In the genomic region with DNA sequence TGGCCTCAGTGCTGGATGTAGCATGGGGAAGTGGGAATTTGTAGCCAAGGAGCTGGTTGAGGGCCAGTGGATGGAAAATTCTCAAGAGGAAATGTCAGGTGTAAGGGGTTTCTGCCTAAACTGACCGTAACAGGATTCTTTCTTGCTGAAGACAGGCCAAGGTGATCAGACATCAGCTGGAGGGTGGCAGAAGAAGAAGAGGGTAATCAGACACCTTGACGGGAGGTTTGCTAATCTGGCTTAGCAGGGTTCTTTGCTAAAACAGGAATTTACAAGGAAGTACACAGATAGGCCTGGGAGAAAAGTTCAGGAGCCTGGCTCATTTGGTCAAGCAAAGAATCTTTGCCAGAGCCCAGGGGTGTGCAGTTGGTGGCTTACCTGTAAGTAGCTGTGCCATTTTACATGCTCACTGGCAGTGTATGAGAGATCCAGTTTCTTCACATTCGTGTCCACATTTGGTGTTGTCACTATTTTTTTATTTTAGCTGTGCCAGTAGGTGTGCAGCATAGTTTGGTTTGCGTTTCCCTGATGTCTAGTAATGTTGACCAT, we compare ENCODE assay signal across 26 cellular contexts.
DNase-seq lines count a peak whose midpoint lies in the region; ATAC-seq and TF ChIP-seq lines count a peak whose summit lies in the region.
"Had no signal": no experiment of that assay in that cellular context is flagged by ENCODE, and none has a peak within 500 bp of the region (broad histone marks: within the 10 kb centered on the region; RNA-seq: fewer than 3 reads in every experiment).

No MANE protein-coding gene starts in this region.

- peak overlapping the region; percentile 6; the same call in 1 of the 2 replicates for H3K4me3 Mint-ChIP-seq in WTC11
- no peak overlapping the region for H3K4me3 Mint-ChIP-seq in activated naive CD4-positive, alpha-beta T cell treated with anti-CD3 and anti-CD28 coated beads for 36 hours
- H3K4me3 Mint-ChIP-seq in naive thymus-derived CD8-positive, alpha-beta T cell = no peak overlapping the region
- H3K4me3 Mint-ChIP-seq: activated CD4-positive, alpha-beta memory T cell treated with anti-CD3 and anti-CD28 coated beads, Interleukin-2, amount 10 ng/mL, durations not matched to agents 7 days and 5 days; stimulated activated naive B cell treated with anti-CD40 and anti-IgM and Interleukin-4, amounts not matched to agents 10 μg/mL and 1 μg/mL and 100 μg/mL, for 72 hours had no signal

- H3K9ac ChIP-seq in iPS-20b (ENCODE audit: low read depth, low read length) = no peak overlapping the region

- no peaks in the 10 kb centered on the region for H3K9me3 Mint-ChIP-seq in WTC11
- no peaks in the 10 kb centered on the region for H3K9me3 Mint-ChIP-seq in activated naive CD4-positive, alpha-beta T cell treated with anti-CD3 and anti-CD28 coated beads for 36 hours
- peaks cover 0 to 2% (median 0%) of the 10 kb centered on the region in 9 donors for H3K9me3 Mint-ChIP-seq in naive thymus-derived CD8-positive, alpha-beta T cell
- H3K9me3 Mint-ChIP-seq: activated CD4-positive, alpha-beta memory T cell treated with anti-CD3 and anti-CD28 coated beads, Interleukin-2, amount 10 ng/mL, durations not matched to agents 7 days and 5 days; stimulated activated naive B cell treated with anti-CD40 and anti-IgM and Interleukin-4, amounts not matched to agents 10 μg/mL and 1 μg/mL and 100 μg/mL, for 72 hours had no signal

- H3K36me3 ChIP-seq in iPS-20b (ENCODE audit: insufficient read depth, low read depth, low read length) = no peaks in the 10 kb centered on the region
- H3K36me3 ChIP-seq in suprapubic skin = no peaks in the 10 kb centered on the region
- H3K36me3 ChIP-seq: adrenal gland, lower lobe of right lung, MG63, neutrophil, upper lobe of left lung had no signal

- DNase-seq in NCI-H2196 (lab: John Stamatoyannopoulos, UW; ENCODE audit: unreplicated experiment) = peak; percentile 2
- DNase-seq in NCI-H2196 treated with DMSO at 0.1 percent for 48 hours (lab: John Stamatoyannopoulos, UW; ENCODE audit: unreplicated experiment) = no peak
- no peak for DNase-seq in WTC11 (ENCODE audit: low spot score)
- no peak for DNase-seq in suprapubic skin (ENCODE audit: low spot score in 2 of 2)
- no peak for DNase-seq in activated naive CD4-positive, alpha-beta T cell treated with anti-CD3 and anti-CD28 coated beads for 36 hours
- no peak for DNase-seq in naive thymus-derived CD8-positive, alpha-beta T cell
- no peak for DNase-seq in AG20443 (ENCODE audit: low spot score)
- DNase-seq: 8988T; activated CD4-positive, alpha-beta memory T cell treated with anti-CD3 and anti-CD28 coated beads, Interleukin-2, amount 10 ng/mL, durations not matched to agents 7 days and 5 days; activated gamma-delta T cell; activated T-cell treated with anti-CD3 and anti-CD28 coated beads for 4 hours; DND-41; foreskin keratinocyte; lower lobe of right lung; MG63; NCI-H1417 treated with DMSO at 0.1 percent for 48 hours; NCI-H526 treated with DMSO at 0.1 percent for 48 hours; small intestine; stimulated activated CD4-positive, alpha-beta T cell treated with anti-CD3 and anti-CD28 coated beads, Interleukin-2, amount 100 ng/mL, for 24 hours; stimulated activated naive B cell treated with anti-CD40 and anti-IgM and Interleukin-4, amounts not matched to agents 10 μg/mL and 1 μg/mL and 100 μg/mL, for 72 hours; upper lobe of left lung had no signal

- no peaks in the 10 kb centered on the region for H3K27me3 Mint-ChIP-seq in WTC11 (ENCODE audit: low read depth)
- H3K27me3 Mint-ChIP-seq in activated naive CD4-positive, alpha-beta T cell treated with anti-CD3 and anti-CD28 coated beads for 36 hours (ENCODE audit: low read depth) = no peaks in the 10 kb centered on the region
- H3K27me3 Mint-ChIP-seq in naive thymus-derived CD8-positive, alpha-beta T cell = peaks cover 0 to 8% (median 2%) of the 10 kb centered on the region in 5 donors
- H3K27me3 Mint-ChIP-seq: activated CD4-positive, alpha-beta memory T cell treated with anti-CD3 and anti-CD28 coated beads, Interleukin-2, amount 10 ng/mL, durations not matched to agents 7 days and 5 days had no signal

- TF ChIP-seq POLR2A in suprapubic skin (IDR thresholded peaks at IDR 0.05) = no peak

- H3K27me3 ChIP-seq in iPS-20b (ENCODE audit: insufficient read depth, low read length) (no peaks in the 10 kb centered on the region), suprapubic skin (no peaks in the 10 kb centered on the region)
- H3K27me3 ChIP-seq: adrenal gland, foreskin keratinocyte, MG63, upper lobe of left lung had no signal

- POLR2A ChIA-PET in WTC11 (lab: Charles Lee) = no interaction called here
- POLR2A ChIA-PET in naive thymus-derived CD8-positive, alpha-beta T cell (lab: Charles Lee) = no interaction called here

- no peak for TF ChIP-seq CTCF in WTC11 (IDR thresholded peaks at IDR 0.05)
- no peak for TF ChIP-seq CTCF in suprapubic skin (IDR thresholded peaks at IDR 0.05)

- H3K27ac Mint-ChIP-seq in WTC11 = peak overlapping the region; percentile 85
- H3K27ac Mint-ChIP-seq in activated naive CD4-positive, alpha-beta T cell treated with anti-CD3 and anti-CD28 coated beads for 36 hours = no peak overlapping the region
- no peak overlapping the region for H3K27ac Mint-ChIP-seq in naive thymus-derived CD8-positive, alpha-beta T cell
- H3K27ac Mint-ChIP-seq: activated CD4-positive, alpha-beta memory T cell treated with anti-CD3 and anti-CD28 coated beads, Interleukin-2, amount 10 ng/mL, durations not matched to agents 7 days and 5 days; stimulated activated naive B cell treated with anti-CD40 and anti-IgM and Interleukin-4, amounts not matched to agents 10 μg/mL and 1 μg/mL and 100 μg/mL, for 72 hours had no signal

- H3K9me3 ChIP-seq in iPS-20b (ENCODE audit: insufficient read depth, low read depth, low read length) (no peaks in the 10 kb centered on the region), suprapubic skin (no peaks in the 10 kb centered on the region)
- H3K9me3 ChIP-seq: adrenal gland, lower lobe of right lung, MG63, neutrophil, upper lobe of left lung had no signal

- H3K4me3 ChIP-seq in iPS-20b (ENCODE audit: low read length) (0 out of 2 replicates have a peak overlapping the region, but pooled peaks have one; percentile 10), suprapubic skin (no peak overlapping the region)
- H3K4me3 ChIP-seq: adrenal gland, lower lobe of right lung, MG63, upper lobe of left lung had no signal

- H3K4me1 Mint-ChIP-seq in WTC11 = peaks cover 77% of the 10 kb centered on the region
- H3K4me1 Mint-ChIP-seq in activated naive CD4-positive, alpha-beta T cell treated with anti-CD3 and anti-CD28 coated beads for 36 hours (ENCODE audit: low read depth) = no peaks in the 10 kb centered on the region
- H3K4me1 Mint-ChIP-seq in naive thymus-derived CD8-positive, alpha-beta T cell = peaks cover 0 to 6% (median under 1%) of the 10 kb centered on the region in 4 donors
- H3K4me1 Mint-ChIP-seq: stimulated activated naive B cell treated with anti-CD40 and anti-IgM and Interleukin-4, amounts not matched to agents 10 μg/mL and 1 μg/mL and 100 μg/mL, for 72 hours had no signal

- ATAC-seq in WTC11 = peak; percentile 60
- ATAC-seq in naive thymus-derived CD8-positive, alpha-beta T cell = no peak
- ATAC-seq: activated CD4-positive, CD25-positive, alpha-beta regulatory T cell treated with anti-CD3 and anti-CD28 coated beads, Interleukin-2, amount 50 U/mL, for 24 hours; foreskin keratinocyte; HCT116; lower lobe of right lung; stimulated activated naive B cell treated with anti-CD40 and anti-IgM and Interleukin-4, amounts not matched to agents 10 μg/mL and 1 μg/mL and 100 μg/mL, for 72 hours had no signal

- CTCF ChIA-PET in WTC11 (lab: Charles Lee) = interaction anchor here (1.0 to 1.6 kb wide), 2 partner anchors 69 to 137 kb away, joined by 6 read pairs; no protein-coding TSS in a partner anchor
- CTCF ChIA-PET in activated naive CD4-positive, alpha-beta T cell treated with anti-CD3 and anti-CD28 coated beads for 36 hours (lab: Charles Lee) = no interaction called here

- no peak for TF ChIP-seq EP300 in suprapubic skin (IDR thresholded peaks at IDR 0.05)

- intact Hi-C loops in activated naive CD4-positive, alpha-beta T cell treated with anti-CD3 and anti-CD28 coated beads for 36 hours (cut with micrococcal nuclease) = no loop called here

- no peaks in the 10 kb centered on the region for H3K36me3 Mint-ChIP-seq in WTC11
- H3K36me3 Mint-ChIP-seq in activated naive CD4-positive, alpha-beta T cell treated with anti-CD3 and anti-CD28 coated beads for 36 hours (ENCODE audit: low read depth) = no peaks in the 10 kb centered on the region
- peaks cover 0 to 2% (median 0%) of the 10 kb centered on the region in 3 donors for H3K36me3 Mint-ChIP-seq in naive thymus-derived CD8-positive, alpha-beta T cell
- H3K36me3 Mint-ChIP-seq: stimulated activated naive B cell treated with anti-CD40 and anti-IgM and Interleukin-4, amounts not matched to agents 10 μg/mL and 1 μg/mL and 100 μg/mL, for 72 hours had no signal

- WGBS in suprapubic skin = 69% methylated on average over 4 of the region's 4 CpGs

- H3K27ac ChIP-seq in iPS-20b (ENCODE audit: low read length) = no peak overlapping the region
- peak overlapping the region; percentile 4 for H3K27ac ChIP-seq in suprapubic skin
- H3K27ac ChIP-seq: foreskin keratinocyte, lower lobe of right lung, neutrophil, upper lobe of left lung had no signal

- peaks cover 32% of the 10 kb centered on the region for H3K4me1 ChIP-seq in iPS-20b (ENCODE audit: insufficient read depth, low read length)
- H3K4me1 ChIP-seq in suprapubic skin = peaks cover 8% of the 10 kb centered on the region
- H3K4me1 ChIP-seq: foreskin keratinocyte had no signal

TF ChIP-seq in WTC11, 78 proteins besides CTCF, POLR2A, EP300 and RAD21 (continues in another document):
- no peak for TF ChIP-seq ATF6 (CRISPR knock-in tag; IDR thresholded peaks at IDR 0.05)
